Comparison of ENCODE assay signal across 8 cellular contexts in the genomic region with DNA sequence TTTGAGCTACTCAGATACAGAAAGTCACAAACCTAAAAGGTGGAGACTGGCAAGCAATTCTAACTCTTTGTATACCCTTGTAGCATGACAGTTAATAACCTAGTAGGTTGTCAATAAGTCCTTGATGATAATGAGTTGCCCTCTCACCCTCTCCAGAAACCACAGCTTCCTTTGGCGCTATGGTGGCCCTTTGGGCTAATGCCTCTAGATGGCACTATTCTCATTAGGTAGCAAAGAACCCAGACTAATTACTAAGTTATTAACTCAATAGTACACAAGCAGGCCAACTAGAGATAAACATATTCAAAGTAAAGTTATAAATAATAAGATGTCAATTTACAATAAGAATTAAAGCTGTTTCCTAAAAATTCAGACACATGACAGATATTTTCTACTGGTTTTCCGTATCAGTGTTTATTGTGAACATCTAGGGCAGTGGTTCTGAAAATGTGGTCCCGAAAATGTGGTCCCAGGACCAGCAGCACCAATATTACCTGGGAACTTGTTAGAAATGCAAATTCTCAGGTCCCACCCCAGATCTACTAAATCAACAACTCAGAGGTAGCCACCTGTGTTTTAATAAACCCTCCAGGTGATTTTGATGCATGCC. TPM values are rescaled to one million over a fixed set of nuclear protein-coding genes. Genes with fewer than 3 reads are reported as not detected.
DNase-seq lines count a peak whose midpoint lies in the region; ATAC-seq, FAIRE-seq and TF ChIP-seq lines count a peak whose summit lies in the region.

No MANE protein-coding gene starts in this region.

- H3K27ac Mint-ChIP-seq in activated T-cell treated with anti-CD3 and anti-CD28 coated beads, Interleukin-2, amount 50 U/mL, for 72 hours: peak overlapping the region; percentile 35
- no peak overlapping the region for H3K27ac Mint-ChIP-seq in GM23338
- no peak overlapping the region for H3K27ac Mint-ChIP-seq in neural crest cell (ENCODE audit: unreplicated experiment)

- H3K4me3 ChIP-seq in GM23338 (no peak overlapping the region), bronchial epithelial cell (ENCODE audit: low read depth, low read length) (no peak overlapping the region)

- H3K27me3 Mint-ChIP-seq in activated T-cell treated with anti-CD3 and anti-CD28 coated beads, Interleukin-2, amount 50 U/mL, for 72 hours (ENCODE audit: low read depth): no peaks in the 10 kb centered on the region
- H3K27me3 Mint-ChIP-seq in GM23338 (ENCODE audit: insufficient read depth, low read depth, poor library complexity) (no peaks in the 10 kb centered on the region), neural crest cell (ENCODE audit: low read depth) (no peaks in the 10 kb centered on the region)

- peaks cover 0 to 16% of the 10 kb centered on the region in 2 donors for H3K36me3 Mint-ChIP-seq in activated T-cell treated with anti-CD3 and anti-CD28 coated beads, Interleukin-2, amount 50 U/mL, for 72 hours (ENCODE audit: insufficient read depth in 2 of 2)
- no peaks in the 10 kb centered on the region for H3K36me3 Mint-ChIP-seq in GM23338 (ENCODE audit: low read depth)
- H3K36me3 Mint-ChIP-seq in neural crest cell (ENCODE audit: low read depth): peaks cover 16% of the 10 kb centered on the region

- FAIRE-seq in bronchial epithelial cell (lab: Jason Lieb, UNC): no peak

- H3K27me3 ChIP-seq in GM23338 (ENCODE audit: insufficient read depth): no peaks in the 10 kb centered on the region
- no peaks in the 10 kb centered on the region for H3K27me3 ChIP-seq in bronchial epithelial cell (ENCODE audit: control insufficient read depth, insufficient read depth, low read length)

- H3F3A ChIP-seq in GM23338 (replicated peaks; ENCODE audit: low read depth): no peaks in the 10 kb centered on the region

- no peak overlapping the region for H2AFZ ChIP-seq in GM23338

- no peak for ATAC-seq in activated T-cell treated with anti-CD3 and anti-CD28 coated beads, Interleukin-2, amount 50 U/mL, for 72 hours (replicated peaks in 1 of 2)
- ATAC-seq in GM23338: peak; percentile 80

- no peak for DNase-seq in activated T-cell treated with anti-CD3 and anti-CD28 coated beads, Interleukin-2, amount 50 U/mL, for 72 hours
- DNase-seq in activated T-cell treated with anti-CD3 and anti-CD28 coated beads for 4 hours (no peak), GM23338 (ENCODE audit: low spot score) (peak; percentile 74), NCI-H1105 treated with DMSO at 0.1 percent for 48 hours (lab: John Stamatoyannopoulos, UW) (peak; percentile 47), bronchial epithelial cell (ENCODE audit: low read depth) (peak; percentile 52), neural crest cell (ENCODE audit: low read depth, low spot score) (no peak), amniotic stem cell (lab: John Stamatoyannopoulos, UW) (no peak), retina (no peak)

- no peaks in the 10 kb centered on the region for H3K9me3 Mint-ChIP-seq in activated T-cell treated with anti-CD3 and anti-CD28 coated beads, Interleukin-2, amount 50 U/mL, for 72 hours
- H3K9me3 Mint-ChIP-seq in GM23338: no peaks in the 10 kb centered on the region
- no peaks in the 10 kb centered on the region for H3K9me3 Mint-ChIP-seq in neural crest cell

- H3K27ac ChIP-seq in GM23338 (ENCODE audit: low read depth): no peak overlapping the region

- H3K9me2 ChIP-seq in GM23338 (ENCODE audit: insufficient read depth): no peaks in the 10 kb centered on the region

- H3K4me1 ChIP-seq in GM23338 (ENCODE audit: insufficient read depth): no peaks in the 10 kb centered on the region

- H3K79me2 ChIP-seq in GM23338 (replicated peaks; ENCODE audit: insufficient read depth): no peaks in the 10 kb centered on the region

- no peak overlapping the region for H3K4me2 ChIP-seq in GM23338

- no peaks in the 10 kb centered on the region for H3K4me1 Mint-ChIP-seq in activated T-cell treated with anti-CD3 and anti-CD28 coated beads, Interleukin-2, amount 50 U/mL, for 72 hours (ENCODE audit: low read depth)
- no peaks in the 10 kb centered on the region for H3K4me1 Mint-ChIP-seq in GM23338
- no peaks in the 10 kb centered on the region for H3K4me1 Mint-ChIP-seq in neural crest cell

- peaks cover 8% of the 10 kb centered on the region; the same call in 1 of the 2 replicates for H4K20me1 ChIP-seq in GM23338 (replicated peaks; ENCODE audit: insufficient read depth)

- no peaks in the 10 kb centered on the region for H3K36me3 ChIP-seq in GM23338 (ENCODE audit: insufficient read depth)
- H3K36me3 ChIP-seq in bronchial epithelial cell (ENCODE audit: control insufficient read depth, insufficient read depth, low read length): no peaks in the 10 kb centered on the region

- no peak overlapping the region for H3K4me3 Mint-ChIP-seq in activated T-cell treated with anti-CD3 and anti-CD28 coated beads, Interleukin-2, amount 50 U/mL, for 72 hours
- H3K4me3 Mint-ChIP-seq in GM23338 (no peak overlapping the region), neural crest cell (no peak overlapping the region)

- TF ChIP-seq CTCF in GM23338 (conservative IDR thresholded peaks at IDR 0.05; ENCODE audit: low read depth in 2 of 2) (peak; percentile 78 to 93), bronchial epithelial cell (IDR thresholded peaks at IDR 0.05; ENCODE audit: insufficient read depth, low read length, severe bottlenecking) (peak; percentile 71), neural crest cell (conservative IDR thresholded peaks at IDR 0.05) (peak; percentile 62)

TF ChIP-seq in GM23338, 12 proteins besides CTCF, POLR2A, EP300 and RAD21 (continues in another document):
- TF ChIP-seq CREB1 (CRISPR knock-in tag; IDR thresholded peaks at IDR 0.05; ENCODE audit: low read depth): no peak
- TF ChIP-seq EZH2 (IDR thresholded peaks at IDR 0.05; ENCODE audit: low read depth, unreplicated experiment): no peak
- TF ChIP-seq, protein P1, sequence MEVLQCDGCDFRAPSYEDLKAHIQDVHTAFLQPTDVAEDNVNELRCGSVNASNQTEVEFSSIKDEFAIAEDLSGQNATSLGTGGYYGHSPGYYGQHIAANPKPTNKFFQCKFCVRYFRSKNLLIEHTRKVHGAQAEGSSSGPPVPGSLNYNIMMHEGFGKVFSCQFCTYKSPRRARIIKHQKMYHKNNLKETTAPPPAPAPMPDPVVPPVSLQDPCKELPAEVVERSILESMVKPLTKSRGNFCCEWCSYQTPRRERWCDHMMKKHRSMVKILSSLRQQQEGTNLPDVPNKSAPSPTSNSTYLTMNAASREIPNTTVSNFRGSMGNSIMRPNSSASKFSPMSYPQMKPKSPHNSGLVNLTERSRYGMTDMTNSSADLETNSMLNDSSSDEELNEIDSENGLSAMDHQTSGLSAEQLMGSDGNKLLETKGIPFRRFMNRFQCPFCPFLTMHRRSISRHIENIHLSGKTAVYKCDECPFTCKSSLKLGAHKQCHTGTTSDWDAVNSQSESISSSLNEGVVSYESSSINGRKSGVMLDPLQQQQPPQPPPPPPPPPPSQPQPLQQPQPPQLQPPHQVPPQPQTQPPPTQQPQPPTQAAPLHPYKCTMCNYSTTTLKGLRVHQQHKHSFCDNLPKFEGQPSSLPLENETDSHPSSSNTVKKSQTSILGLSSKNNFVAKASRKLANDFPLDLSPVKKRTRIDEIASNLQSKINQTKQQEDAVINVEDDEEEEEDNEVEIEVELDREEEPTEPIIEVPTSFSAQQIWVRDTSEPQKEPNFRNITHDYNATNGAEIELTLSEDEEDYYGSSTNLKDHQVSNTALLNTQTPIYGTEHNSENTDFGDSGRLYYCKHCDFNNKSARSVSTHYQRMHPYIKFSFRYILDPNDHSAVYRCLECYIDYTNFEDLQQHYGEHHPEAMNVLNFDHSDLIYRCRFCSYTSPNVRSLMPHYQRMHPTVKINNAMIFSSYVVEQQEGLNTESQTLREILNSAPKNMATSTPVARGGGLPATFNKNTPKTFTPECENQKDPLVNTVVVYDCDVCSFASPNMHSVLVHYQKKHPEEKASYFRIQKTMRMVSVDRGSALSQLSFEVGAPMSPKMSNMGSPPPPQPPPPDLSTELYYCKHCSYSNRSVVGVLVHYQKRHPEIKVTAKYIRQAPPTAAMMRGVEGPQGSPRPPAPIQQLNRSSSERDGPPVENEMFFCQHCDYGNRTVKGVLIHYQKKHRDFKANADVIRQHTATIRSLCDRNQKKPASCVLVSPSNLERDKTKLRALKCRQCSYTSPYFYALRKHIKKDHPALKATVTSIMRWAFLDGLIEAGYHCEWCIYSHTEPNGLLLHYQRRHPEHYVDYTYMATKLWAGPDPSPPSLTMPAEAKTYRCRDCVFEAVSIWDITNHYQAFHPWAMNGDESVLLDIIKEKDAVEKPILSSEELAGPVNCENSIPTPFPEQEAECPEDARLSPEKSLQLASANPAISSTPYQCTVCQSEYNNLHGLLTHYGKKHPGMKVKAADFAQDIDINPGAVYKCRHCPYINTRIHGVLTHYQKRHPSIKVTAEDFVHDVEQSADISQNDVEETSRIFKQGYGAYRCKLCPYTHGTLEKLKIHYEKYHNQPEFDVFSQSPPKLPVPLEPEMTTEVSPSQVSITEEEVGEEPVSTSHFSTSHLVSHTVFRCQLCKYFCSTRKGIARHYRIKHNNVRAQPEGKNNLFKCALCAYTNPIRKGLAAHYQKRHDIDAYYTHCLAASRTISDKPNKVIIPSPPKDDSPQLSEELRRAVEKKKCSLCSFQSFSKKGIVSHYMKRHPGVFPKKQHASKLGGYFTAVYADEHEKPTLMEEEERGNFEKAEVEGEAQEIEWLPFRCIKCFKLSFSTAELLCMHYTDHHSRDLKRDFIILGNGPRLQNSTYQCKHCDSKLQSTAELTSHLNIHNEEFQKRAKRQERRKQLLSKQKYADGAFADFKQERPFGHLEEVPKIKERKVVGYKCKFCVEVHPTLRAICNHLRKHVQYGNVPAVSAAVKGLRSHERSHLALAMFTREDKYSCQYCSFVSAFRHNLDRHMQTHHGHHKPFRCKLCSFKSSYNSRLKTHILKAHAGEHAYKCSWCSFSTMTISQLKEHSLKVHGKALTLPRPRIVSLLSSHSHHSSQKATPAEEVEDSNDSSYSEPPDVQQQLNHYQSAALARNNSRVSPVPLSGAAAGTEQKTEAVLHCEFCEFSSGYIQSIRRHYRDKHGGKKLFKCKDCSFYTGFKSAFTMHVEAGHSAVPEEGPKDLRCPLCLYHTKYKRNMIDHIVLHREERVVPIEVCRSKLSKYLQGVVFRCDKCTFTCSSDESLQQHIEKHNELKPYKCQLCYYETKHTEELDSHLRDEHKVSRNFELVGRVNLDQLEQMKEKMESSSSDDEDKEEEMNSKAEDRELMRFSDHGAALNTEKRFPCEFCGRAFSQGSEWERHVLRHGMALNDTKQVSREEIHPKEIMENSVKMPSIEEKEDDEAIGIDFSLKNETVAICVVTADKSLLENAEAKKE (CRISPR knock-in tag; IDR thresholded peaks at IDR 0.05): no peak
- TF ChIP-seq STAT1 (IDR thresholded peaks at IDR 0.05; ENCODE audit: unreplicated experiment): no peak
- no peak for TF ChIP-seq JUNB (IDR thresholded peaks at IDR 0.05; ENCODE audit: unreplicated experiment)

RNA-seq across cellular contexts. Expression of a gene that starts 41.1 kb away (rescaled TPM):
- total RNA-seq in activated T-cell treated with anti-CD3 and anti-CD28 coated beads, Interleukin-2, amount 50 U/mL, for 72 hours: 10 to 100 TPM; 26.7 to 30.1 TPM
- 25.4 and 37.5 TPM in 2 replicates for total RNA-seq in GM23338 (2014; rRNA removed; shearing (Covaris generic))
- polyA plus RNA-seq in GM23338 (2016; fragmentation: Nextera tagmentation; extraction: Ambion mirVana): 8.1 and 12.1 TPM in 2 replicates
- 7.7 and 8.4 TPM in 2 replicates for total RNA-seq in bronchial epithelial cell
- total RNA-seq in neural crest cell: 49.7 and 50.5 TPM in 2 replicates

Comparison
In these comparisons a context has a peak if more than half of its experiments do, and no peak if none do; other contexts are left out.
1. DNase-seq: peak in GM23338 (single experiment), NCI-H1105 treated with DMSO at 0.1 percent for 48 hours (single experiment) and bronchial epithelial cell (single experiment); none in activated T-cell treated with anti-CD3 and anti-CD28 coated beads, Interleukin-2, amount 50 U/mL, for 72 hours (0 of 2), activated T-cell treated with anti-CD3 and anti-CD28 coated beads for 4 hours (single experiment), neural crest cell (single experiment), amniotic stem cell (single experiment) and retina (single experiment).
2. Peak in every context shown above with its lines, with median percentiles within 50 percentile points of each other: CTCF ChIP-seq.